ENCODE assay signal across 14 cellular contexts in genomic region chr1:97144527-97144926, GRCh38.
DNase-seq lines count a peak whose midpoint lies in the region; ATAC-seq, FAIRE-seq and TF ChIP-seq lines count a peak whose summit lies in the region.
"Had no signal": no experiment of that assay in that cellular context is flagged by ENCODE, and none has a peak within 500 bp of the region (broad histone marks: within the 10 kb centered on the region; RNA-seq: fewer than 3 reads in every experiment).

No MANE protein-coding gene starts in this region.

- no peaks in the 10 kb centered on the region for H3K4me1 ChIP-seq in Caco-2
- H3K4me1 ChIP-seq in mesendoderm (ENCODE audit: control insufficient read depth, low read depth, low read length), result no peaks in the 10 kb centered on the region
- H3K4me1 ChIP-seq: left lung, parathyroid adenoma had no signal

- peaks cover 16% of the 10 kb centered on the region for H3K36me3 Mint-ChIP-seq in CD4-positive, alpha-beta T cell (ENCODE audit: low read depth)
- H3K36me3 Mint-ChIP-seq in Caco-2 (ENCODE audit: insufficient read depth, unreplicated experiment), result no peaks in the 10 kb centered on the region

- H2AK5ac ChIP-seq in mesendoderm (ENCODE audit: low read length), result no peak overlapping the region

- no peaks in the 10 kb centered on the region for H3K36me3 ChIP-seq in neural cell (ENCODE audit: insufficient read depth, low read length)
- no peaks in the 10 kb centered on the region for H3K36me3 ChIP-seq in Caco-2 (ENCODE audit: control insufficient read depth, insufficient read depth, low read length)
- H3K36me3 ChIP-seq in mesendoderm (ENCODE audit: control insufficient read depth, insufficient read depth, low read length), result no peaks in the 10 kb centered on the region
- H3K36me3 ChIP-seq: esophagus muscularis mucosa, left lung had no signal

- no peak overlapping the region for H2BK120ac ChIP-seq in mesendoderm (ENCODE audit: low read depth, low read length)

- H3K27me3 ChIP-seq in neural cell (ENCODE audit: insufficient read depth, low read depth, low read length) (no peaks in the 10 kb centered on the region), Caco-2 (replicated peaks; ENCODE audit: control insufficient read depth, insufficient read depth, low read length) (no peaks in the 10 kb centered on the region), mesendoderm (ENCODE audit: insufficient read depth, low read length, poor library complexity) (no peaks in the 10 kb centered on the region)
- no peaks in the 10 kb centered on the region for H3K27me3 ChIP-seq in CD4-positive, alpha-beta T cell (ENCODE audit: control insufficient read depth, insufficient read depth, low read length)
- H3K27me3 ChIP-seq: esophagus muscularis mucosa, left lung had no signal

- no TSS peak for BruUV-seq in Caco-2 (replicated peaks; lab: Mats Ljungman, UMichigan)

- no peaks in the 10 kb centered on the region for H3K9me3 ChIP-seq in neural cell (ENCODE audit: low read length)
- no peaks in the 10 kb centered on the region for H3K9me3 ChIP-seq in CD4-positive, alpha-beta T cell (ENCODE audit: control insufficient read depth, low read length)
- no peaks in the 10 kb centered on the region for H3K9me3 ChIP-seq in Caco-2
- H3K9me3 ChIP-seq: esophagus muscularis mucosa, left lung had no signal

- TF ChIP-seq EP300 in neural cell (conservative IDR thresholded peaks at IDR 0.05; ENCODE audit: poor library complexity, severe bottlenecking), result no peak

- peak overlapping the region; percentile 31 for H3K4me3 ChIP-seq in neural cell (ENCODE audit: low read length)
- H3K4me3 ChIP-seq in Caco-2 (ENCODE audit: low read depth, low read length), result no peak overlapping the region
- no peak overlapping the region for H3K4me3 ChIP-seq in mesendoderm (ENCODE audit: low read length)
- H3K4me3 ChIP-seq: esophagus muscularis mucosa, left lung had no signal

- H3K9me2 ChIP-seq in neural cell (ENCODE audit: insufficient read depth, low read length), result no peaks in the 10 kb centered on the region

- H4K8ac ChIP-seq in mesendoderm (ENCODE audit: low read depth, low read length), result no peak overlapping the region

- H3F3A ChIP-seq in neural cell (ENCODE audit: insufficient read depth, low read length, poor library complexity, severe bottlenecking), result peaks cover 11% of the 10 kb centered on the region

- intact Hi-C loops in CD4-positive, alpha-beta T cell (cut with DNase I, micrococcal nuclease), result no loop called here
- intact Hi-C loops in Caco-2 (cut with micrococcal nuclease; ENCODE audit: unreplicated experiment), result no loop called here

- ATAC-seq in CD4-positive, alpha-beta T cell (ENCODE audit: poor library complexity), result no peak
- ATAC-seq: activated CD8-positive, alpha-beta T cell treated with anti-CD3 and anti-CD28 coated beads, Interleukin-2, amount 10 ng/mL, durations not matched to agents 7 days and 5 days; left lung had no signal

- H3K18ac ChIP-seq in mesendoderm (ENCODE audit: low read length), result no peak overlapping the region

- H2BK5ac ChIP-seq in mesendoderm (ENCODE audit: low read length), result no peak overlapping the region

- no peak for TF ChIP-seq RAD21 in neural cell (conservative IDR thresholded peaks at IDR 0.05)

- no peak overlapping the region for H4K5ac ChIP-seq in mesendoderm (ENCODE audit: low read length)

- H2AFZ ChIP-seq in neural cell (ENCODE audit: low read depth, low read length), result no peak overlapping the region
- H2AFZ ChIP-seq: parathyroid adenoma had no signal

- FAIRE-seq in endometrium (lab: Jason Lieb, UNC), result peak; percentile 95

- H3K27ac ChIP-seq in RWPE1 (no peak overlapping the region), neural cell (ENCODE audit: low read length) (peak overlapping the region; percentile 69), mesendoderm (ENCODE audit: low read depth, low read length) (no peak overlapping the region)
- H3K27ac ChIP-seq in CD4-positive, alpha-beta T cell (ENCODE audit: low read depth, low read length), result no peak overlapping the region
- H3K27ac ChIP-seq: esophagus muscularis mucosa, left lung, parathyroid adenoma had no signal

- no peak overlapping the region for H3K4me2 ChIP-seq in neural cell (ENCODE audit: low read length)
- H3K4me2 ChIP-seq in mesendoderm (ENCODE audit: low read length), result no peak overlapping the region

- TF ChIP-seq CTCF in RWPE1 (conservative IDR thresholded peaks at IDR 0.05; ENCODE audit: low read depth) (no peak), neural cell (IDR thresholded peaks at IDR 0.05; ENCODE audit: poor library complexity, severe bottlenecking) (no peak), Caco-2 (IDR thresholded peaks at IDR 0.05; ENCODE audit: insufficient read depth in 1 of 2, low read depth in 1 of 2, low read length in 1 of 2, severe bottlenecking in 1 of 2, unreplicated experiment in 1 of 2) (no peak)
- no peak for TF ChIP-seq CTCF in CD4-positive, alpha-beta T cell (IDR thresholded peaks at IDR 0.05)

- no peak overlapping the region for H3K23ac ChIP-seq in mesendoderm (ENCODE audit: low read length)

- no peaks in the 10 kb centered on the region for H3K4me1 Mint-ChIP-seq in CD4-positive, alpha-beta T cell (ENCODE audit: low read depth)
- no peaks in the 10 kb centered on the region for H3K4me1 Mint-ChIP-seq in Caco-2 (ENCODE audit: low read depth, unreplicated experiment)

- no peak overlapping the region for H3K27ac Mint-ChIP-seq in CD4-positive, alpha-beta T cell
- H3K27ac Mint-ChIP-seq in Caco-2 (ENCODE audit: unreplicated experiment), result no peak overlapping the region
- H3K27ac Mint-ChIP-seq: activated CD8-positive, alpha-beta T cell treated with anti-CD3 and anti-CD28 coated beads, Interleukin-2, amount 10 ng/mL, durations not matched to agents 7 days and 5 days; activated naive CD8-positive, alpha-beta T cell; CD4-positive, alpha-beta memory T cell had no signal

- peak; percentile 74 for DNase-seq in EH (ENCODE audit: low read depth)
- peak; percentile 29 for DNase-seq in RWPE1 (ENCODE audit: low spot score)
- DNase-seq in stimulated activated CD4-positive, alpha-beta T cell treated with anti-CD3 and anti-CD28 coated beads, Interleukin-4, amount 100 ng/mL, for 1 hour, result no peak
- DNase-seq in CD4-positive, alpha-beta T cell, result no peak
- DNase-seq in Caco-2, result no peak
- DNase-seq in mesendoderm, result no peak
- DNase-seq: activated CD8-positive, alpha-beta T cell treated with anti-CD3 and anti-CD28 coated beads, Interleukin-2, amount 10 ng/mL, durations not matched to agents 7 days and 5 days; CD4-positive, alpha-beta memory T cell; left lung had no signal

- H3K9ac ChIP-seq in neural cell (ENCODE audit: low read length) (peak overlapping the region; percentile 17), mesendoderm (ENCODE audit: low read length) (no peak overlapping the region)
- H3K9ac ChIP-seq: parathyroid adenoma had no signal

- no peaks in the 10 kb centered on the region for H3K27me3 Mint-ChIP-seq in CD4-positive, alpha-beta T cell
- H3K27me3 Mint-ChIP-seq in Caco-2 (ENCODE audit: insufficient read depth, unreplicated experiment), result no peaks in the 10 kb centered on the region
- H3K27me3 Mint-ChIP-seq: activated naive CD8-positive, alpha-beta T cell; CD4-positive, alpha-beta memory T cell had no signal

- POLR2A ChIA-PET in RWPE1 (lab: Yijun Ruan, JAX; ENCODE audit: low non-redundant PET) (no interaction called here), Caco-2 (lab: Charles Lee) (no interaction called here)
- POLR2A ChIA-PET in CD4-positive, alpha-beta T cell (lab: Charles Lee), result no interaction called here

- H3K79me2 ChIP-seq in neural cell (replicated peaks; ENCODE audit: insufficient read depth, low read length), result no peaks in the 10 kb centered on the region
- H3K79me2 ChIP-seq in mesendoderm (ENCODE audit: control insufficient read depth, insufficient read depth, low read length), result no peaks in the 10 kb centered on the region
- H3K79me2 ChIP-seq: parathyroid adenoma had no signal

- H3K4ac ChIP-seq in mesendoderm (ENCODE audit: low read depth, low read length), result no peak overlapping the region

- H4K20me1 ChIP-seq in neural cell (ENCODE audit: insufficient read depth), result no peaks in the 10 kb centered on the region

- H3K4me3 Mint-ChIP-seq in CD4-positive, alpha-beta T cell, result no peak overlapping the region
- no peak overlapping the region for H3K4me3 Mint-ChIP-seq in Caco-2 (ENCODE audit: unreplicated experiment)
- H3K4me3 Mint-ChIP-seq: activated CD8-positive, alpha-beta T cell treated with anti-CD3 and anti-CD28 coated beads, Interleukin-2, amount 10 ng/mL, durations not matched to agents 7 days and 5 days; activated naive CD8-positive, alpha-beta T cell; CD4-positive, alpha-beta memory T cell had no signal

- CTCF ChIA-PET in RWPE1 (lab: Yijun Ruan, JAX) (interaction anchor here (0.5 kb wide), 1 partner anchor 27 kb away, joined by 6 read pairs; no protein-coding TSS in a partner anchor), Caco-2 (lab: Charles Lee) (no interaction called here)
- CTCF ChIA-PET in CD4-positive, alpha-beta T cell (lab: Charles Lee), result no interaction called here

- H3K79me1 ChIP-seq in mesendoderm (ENCODE audit: low read length), result no peaks in the 10 kb centered on the region

- H2BK15ac ChIP-seq in mesendoderm (replicated peaks; ENCODE audit: low read depth), result no peak overlapping the region

- no peaks in the 10 kb centered on the region for H3K9me3 Mint-ChIP-seq in CD4-positive, alpha-beta T cell
- H3K9me3 Mint-ChIP-seq in Caco-2 (ENCODE audit: unreplicated experiment), result no peaks in the 10 kb centered on the region
- H3K9me3 Mint-ChIP-seq: CD4-positive, alpha-beta memory T cell had no signal

- H3K56ac ChIP-seq in mesendoderm (ENCODE audit: low read length), result no peak overlapping the region

TF ChIP-seq in neural cell, 6 proteins besides CTCF, POLR2A, EP300 and RAD21 (continues in another document):
- TF ChIP-seq EZH2 (IDR thresholded peaks at IDR 0.05; ENCODE audit: borderline replicate concordance, insufficient read depth, low read length, poor library complexity, severe bottlenecking) (no peak), POLR2AphosphoS5 (IDR thresholded peaks at IDR 0.05) (no peak), TAF1 (IDR thresholded peaks at IDR 0.05; ENCODE audit: low read depth) (no peak)

Comparison
In these comparisons a context has a peak if more than half of its experiments do, and no peak if none do; other contexts are left out.
1. DNase-seq: peak in EH (single experiment) and RWPE1 (single experiment); none in stimulated activated CD4-positive, alpha-beta T cell treated with anti-CD3 and anti-CD28 coated beads, Interleukin-4, amount 100 ng/mL, for 1 hour (single experiment), CD4-positive, alpha-beta T cell (0 of 10), Caco-2 (0 of 2) and mesendoderm (single experiment).